In the genomic region with DNA sequence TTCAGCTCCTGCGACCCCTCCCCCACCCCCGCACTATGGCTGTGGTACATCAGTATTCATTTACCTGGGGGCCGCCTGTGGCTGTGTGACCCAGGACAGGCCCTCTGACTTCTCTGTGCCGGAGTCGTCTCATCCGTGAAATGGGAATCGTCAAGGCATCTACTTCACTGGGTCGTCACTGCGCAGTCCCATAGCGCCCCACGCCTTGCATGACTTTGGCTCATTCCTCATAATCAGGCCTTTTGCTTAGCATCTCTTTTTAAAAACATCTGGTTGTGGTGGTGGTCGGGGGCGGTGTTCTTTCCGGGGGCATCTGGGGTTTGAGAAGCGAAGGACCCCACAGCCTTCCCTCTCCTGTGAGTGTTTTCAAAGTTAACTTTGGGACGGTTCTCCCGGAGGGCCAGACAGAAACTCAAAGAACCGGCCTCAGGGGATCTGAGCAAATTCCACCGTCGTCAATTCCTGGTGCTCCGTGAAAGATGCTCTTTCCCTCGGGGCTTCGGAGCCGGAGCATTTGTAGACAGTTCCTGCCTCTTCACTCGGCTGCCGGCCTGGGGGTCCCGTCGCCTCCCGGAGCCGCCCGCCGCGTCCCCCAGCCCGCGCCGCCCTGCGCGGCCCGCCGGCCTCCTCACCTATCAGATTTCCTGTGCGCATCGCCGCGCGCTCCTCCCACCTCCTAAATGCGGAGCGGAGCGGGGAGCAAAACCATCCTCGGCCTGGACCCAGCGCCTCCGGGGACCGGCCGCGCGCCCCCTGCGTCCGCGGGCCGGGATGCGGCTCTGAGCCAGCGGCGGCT, we compare ENCODE assay signal across 1 cellular context.
TF ChIP-seq lines count a peak whose summit lies in the region.

A gene with protein sequence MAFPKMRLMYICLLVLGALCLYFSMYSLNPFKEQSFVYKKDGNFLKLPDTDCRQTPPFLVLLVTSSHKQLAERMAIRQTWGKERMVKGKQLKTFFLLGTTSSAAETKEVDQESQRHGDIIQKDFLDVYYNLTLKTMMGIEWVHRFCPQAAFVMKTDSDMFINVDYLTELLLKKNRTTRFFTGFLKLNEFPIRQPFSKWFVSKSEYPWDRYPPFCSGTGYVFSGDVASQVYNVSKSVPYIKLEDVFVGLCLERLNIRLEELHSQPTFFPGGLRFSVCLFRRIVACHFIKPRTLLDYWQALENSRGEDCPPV (plus strand): TSS at position 708 of the 796 bp plus-strand sequence. CDS start 47,620 bp downstream, outside the sequence.

TF ChIP-seq in H1, 55 proteins besides CTCF, POLR2A, EP300 and RAD21 (continued from another document):
- TF ChIP-seq KDM4A (IDR thresholded peaks at IDR 0.05; ENCODE audit: low read depth, low read length, severe bottlenecking) (no peak), HDAC2 (IDR thresholded peaks at IDR 0.05; ENCODE audit: borderline replicate concordance in 1 of 2, low read depth in 2 of 2, low read length in 2 of 2) (no peak; a peak in 1 of 4 replicates), TAF7 (optimal IDR thresholded peaks at IDR 0.05; ENCODE audit: borderline replicate concordance, low read depth, low read length) (peak; percentile 32), NANOG (IDR thresholded peaks at IDR 0.05; ENCODE audit: insufficient read depth, low read depth, low read length, poor library complexity, severe bottlenecking) (no peak), TEAD4 (IDR thresholded peaks at IDR 0.05; ENCODE audit: low read depth, low read length) (peak; percentile 45; the same call in 1 of the 2 replicates), SIN3A (conservative IDR thresholded peaks at IDR 0.05 in 1 of 2, IDR thresholded peaks at IDR 0.05 in 1 of 2; ENCODE audit: low read depth in 1 of 2, low read length in 2 of 2) (0 out of 4 replicates have a peak, but pooled peaks of 1 of the 2 experiments have one; percentile 34), ASH2L (IDR thresholded peaks at IDR 0.05; ENCODE audit: low read length) (peak; percentile 38), KDM1A (IDR thresholded peaks at IDR 0.05; ENCODE audit: borderline replicate concordance, low read length) (0 out of 2 replicates have a peak, but pooled peaks have one; percentile 74), CTBP2 (IDR thresholded peaks at IDR 0.05; ENCODE audit: borderline replicate concordance, insufficient read depth, insufficient read length, low read length) (no peak), KDM5A (IDR thresholded peaks at IDR 0.05; ENCODE audit: low read length) (no peak), PHF8 (conservative IDR thresholded peaks at IDR 0.05; ENCODE audit: low read depth, low read length) (0 out of 2 replicates have a peak, but pooled peaks have one; percentile 49), TAF1 (IDR thresholded peaks at IDR 0.05; ENCODE audit: low read depth, low read length) (peak; percentile 66), RBBP5 (IDR thresholded peaks at IDR 0.05; ENCODE audit: borderline replicate concordance, low read depth, low read length) (peak; percentile 63; the same call in 1 of the 2 replicates), NRF1 (IDR thresholded peaks at IDR 0.05; ENCODE audit: low read depth, low read length) (0 out of 2 replicates have a peak, but pooled peaks have one; percentile 7)
- TF ChIP-seq, protein P1, sequence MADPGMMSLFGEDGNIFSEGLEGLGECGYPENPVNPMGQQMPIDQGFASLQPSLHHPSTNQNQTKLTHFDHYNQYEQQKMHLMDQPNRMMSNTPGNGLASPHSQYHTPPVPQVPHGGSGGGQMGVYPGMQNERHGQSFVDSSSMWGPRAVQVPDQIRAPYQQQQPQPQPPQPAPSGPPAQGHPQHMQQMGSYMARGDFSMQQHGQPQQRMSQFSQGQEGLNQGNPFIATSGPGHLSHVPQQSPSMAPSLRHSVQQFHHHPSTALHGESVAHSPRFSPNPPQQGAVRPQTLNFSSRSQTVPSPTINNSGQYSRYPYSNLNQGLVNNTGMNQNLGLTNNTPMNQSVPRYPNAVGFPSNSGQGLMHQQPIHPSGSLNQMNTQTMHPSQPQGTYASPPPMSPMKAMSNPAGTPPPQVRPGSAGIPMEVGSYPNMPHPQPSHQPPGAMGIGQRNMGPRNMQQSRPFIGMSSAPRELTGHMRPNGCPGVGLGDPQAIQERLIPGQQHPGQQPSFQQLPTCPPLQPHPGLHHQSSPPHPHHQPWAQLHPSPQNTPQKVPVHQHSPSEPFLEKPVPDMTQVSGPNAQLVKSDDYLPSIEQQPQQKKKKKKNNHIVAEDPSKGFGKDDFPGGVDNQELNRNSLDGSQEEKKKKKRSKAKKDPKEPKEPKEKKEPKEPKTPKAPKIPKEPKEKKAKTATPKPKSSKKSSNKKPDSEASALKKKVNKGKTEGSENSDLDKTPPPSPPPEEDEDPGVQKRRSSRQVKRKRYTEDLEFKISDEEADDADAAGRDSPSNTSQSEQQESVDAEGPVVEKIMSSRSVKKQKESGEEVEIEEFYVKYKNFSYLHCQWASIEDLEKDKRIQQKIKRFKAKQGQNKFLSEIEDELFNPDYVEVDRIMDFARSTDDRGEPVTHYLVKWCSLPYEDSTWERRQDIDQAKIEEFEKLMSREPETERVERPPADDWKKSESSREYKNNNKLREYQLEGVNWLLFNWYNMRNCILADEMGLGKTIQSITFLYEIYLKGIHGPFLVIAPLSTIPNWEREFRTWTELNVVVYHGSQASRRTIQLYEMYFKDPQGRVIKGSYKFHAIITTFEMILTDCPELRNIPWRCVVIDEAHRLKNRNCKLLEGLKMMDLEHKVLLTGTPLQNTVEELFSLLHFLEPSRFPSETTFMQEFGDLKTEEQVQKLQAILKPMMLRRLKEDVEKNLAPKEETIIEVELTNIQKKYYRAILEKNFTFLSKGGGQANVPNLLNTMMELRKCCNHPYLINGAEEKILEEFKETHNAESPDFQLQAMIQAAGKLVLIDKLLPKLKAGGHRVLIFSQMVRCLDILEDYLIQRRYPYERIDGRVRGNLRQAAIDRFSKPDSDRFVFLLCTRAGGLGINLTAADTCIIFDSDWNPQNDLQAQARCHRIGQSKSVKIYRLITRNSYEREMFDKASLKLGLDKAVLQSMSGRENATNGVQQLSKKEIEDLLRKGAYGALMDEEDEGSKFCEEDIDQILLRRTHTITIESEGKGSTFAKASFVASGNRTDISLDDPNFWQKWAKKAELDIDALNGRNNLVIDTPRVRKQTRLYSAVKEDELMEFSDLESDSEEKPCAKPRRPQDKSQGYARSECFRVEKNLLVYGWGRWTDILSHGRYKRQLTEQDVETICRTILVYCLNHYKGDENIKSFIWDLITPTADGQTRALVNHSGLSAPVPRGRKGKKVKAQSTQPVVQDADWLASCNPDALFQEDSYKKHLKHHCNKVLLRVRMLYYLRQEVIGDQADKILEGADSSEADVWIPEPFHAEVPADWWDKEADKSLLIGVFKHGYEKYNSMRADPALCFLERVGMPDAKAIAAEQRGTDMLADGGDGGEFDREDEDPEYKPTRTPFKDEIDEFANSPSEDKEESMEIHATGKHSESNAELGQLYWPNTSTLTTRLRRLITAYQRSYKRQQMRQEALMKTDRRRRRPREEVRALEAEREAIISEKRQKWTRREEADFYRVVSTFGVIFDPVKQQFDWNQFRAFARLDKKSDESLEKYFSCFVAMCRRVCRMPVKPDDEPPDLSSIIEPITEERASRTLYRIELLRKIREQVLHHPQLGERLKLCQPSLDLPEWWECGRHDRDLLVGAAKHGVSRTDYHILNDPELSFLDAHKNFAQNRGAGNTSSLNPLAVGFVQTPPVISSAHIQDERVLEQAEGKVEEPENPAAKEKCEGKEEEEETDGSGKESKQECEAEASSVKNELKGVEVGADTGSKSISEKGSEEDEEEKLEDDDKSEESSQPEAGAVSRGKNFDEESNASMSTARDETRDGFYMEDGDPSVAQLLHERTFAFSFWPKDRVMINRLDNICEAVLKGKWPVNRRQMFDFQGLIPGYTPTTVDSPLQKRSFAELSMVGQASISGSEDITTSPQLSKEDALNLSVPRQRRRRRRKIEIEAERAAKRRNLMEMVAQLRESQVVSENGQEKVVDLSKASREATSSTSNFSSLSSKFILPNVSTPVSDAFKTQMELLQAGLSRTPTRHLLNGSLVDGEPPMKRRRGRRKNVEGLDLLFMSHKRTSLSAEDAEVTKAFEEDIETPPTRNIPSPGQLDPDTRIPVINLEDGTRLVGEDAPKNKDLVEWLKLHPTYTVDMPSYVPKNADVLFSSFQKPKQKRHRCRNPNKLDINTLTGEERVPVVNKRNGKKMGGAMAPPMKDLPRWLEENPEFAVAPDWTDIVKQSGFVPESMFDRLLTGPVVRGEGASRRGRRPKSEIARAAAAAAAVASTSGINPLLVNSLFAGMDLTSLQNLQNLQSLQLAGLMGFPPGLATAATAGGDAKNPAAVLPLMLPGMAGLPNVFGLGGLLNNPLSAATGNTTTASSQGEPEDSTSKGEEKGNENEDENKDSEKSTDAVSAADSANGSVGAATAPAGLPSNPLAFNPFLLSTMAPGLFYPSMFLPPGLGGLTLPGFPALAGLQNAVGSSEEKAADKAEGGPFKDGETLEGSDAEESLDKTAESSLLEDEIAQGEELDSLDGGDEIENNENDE (IDR thresholded peaks at IDR 0.05; ENCODE audit: insufficient replicate concordance, low read length) = no peak
